Comparison of ENCODE assay signal across 21 cellular contexts in the genomic region with DNA sequence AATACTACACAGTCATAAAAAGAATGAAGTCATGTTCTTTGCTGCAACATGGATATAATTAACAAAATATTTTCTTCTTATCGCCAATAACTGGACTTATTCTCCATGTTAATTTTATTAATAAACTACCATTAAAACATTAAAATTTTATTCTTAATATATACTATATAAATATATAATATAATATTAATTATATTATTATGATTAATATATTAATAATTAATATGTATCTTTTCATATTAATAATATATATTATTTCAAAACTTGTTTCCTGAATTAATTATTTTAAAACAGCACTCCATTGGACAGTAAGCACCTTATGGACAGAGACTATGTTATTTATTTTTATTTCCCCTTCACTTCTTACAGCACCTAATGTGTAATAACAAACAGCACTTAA.
DNase-seq lines count a peak whose midpoint lies in the region; ATAC-seq, FAIRE-seq and TF ChIP-seq lines count a peak whose summit lies in the region.
"Had no signal": no experiment of that assay in that cellular context is flagged by ENCODE, and none has a peak within 500 bp of the region (broad histone marks: within the 10 kb centered on the region; RNA-seq: fewer than 3 reads in every experiment).

No MANE protein-coding gene starts in this region.

- H3K36me3 ChIP-seq in small intestine (ENCODE audit: control insufficient read depth in 2 of 2, insufficient read depth in 2 of 2, low read length in 2 of 2): no peaks in the 10 kb centered on the region
- H3K36me3 ChIP-seq: BLaER1, HAP-1 had no signal

- no peaks in the 10 kb centered on the region for H3K36me3 Mint-ChIP-seq in WTC11
- H3K36me3 Mint-ChIP-seq: CD4-positive, CD25-positive, alpha-beta regulatory T cell; CD8-positive, alpha-beta T cell had no signal

- no peak overlapping the region for H3K4me3 Mint-ChIP-seq in WTC11
- H3K4me3 Mint-ChIP-seq: B cell; CD4-positive, CD25-positive, alpha-beta regulatory T cell; CD8-positive, alpha-beta T cell; HFFc6 had no signal

- 92 to 98% (median 94%) methylated on average over 1 of the region's 1 CpG for WGBS in small intestine, 3 donors

- no peak for TF ChIP-seq CTCF in WTC11 (IDR thresholded peaks at IDR 0.05)

- DNase-seq in WTC11 (ENCODE audit: low spot score) (no peak), frontal cortex (ENCODE audit: low spot score in 2 of 2) (no peak), small intestine (no peak), cerebellar nuclear complex (lab: John Stamatoyannopoulos, UW) (no peak), GM12891 (ENCODE audit: insufficient read length, low spot score) (no peak), epidermal melanocyte (ENCODE audit: insufficient read length, low spot score) (no peak)
- DNase-seq: 8988T; Caco-2; CD4-positive, CD25-positive, alpha-beta regulatory T cell; CD8-positive, alpha-beta T cell; DMS153; DND-41; GDM1; GOT3; HFFc6 had no signal

- no peak for ATAC-seq in WTC11
- ATAC-seq: CD8-positive, alpha-beta T cell; GM12878 had no signal

- no peaks in the 10 kb centered on the region for H3K27me3 Mint-ChIP-seq in WTC11 (ENCODE audit: low read depth)

- no peaks in the 10 kb centered on the region for H3K27me3 ChIP-seq in small intestine (ENCODE audit: control insufficient read depth in 2 of 2, insufficient read depth in 2 of 2, low read length in 2 of 2)
- H3K27me3 ChIP-seq: BLaER1 had no signal

- POLR2A ChIA-PET in WTC11 (lab: Charles Lee): no interaction called here

- H3K9me3 ChIP-seq in small intestine (ENCODE audit: control insufficient read depth, low read depth): no peaks in the 10 kb centered on the region
- H3K9me3 ChIP-seq: BLaER1, Caco-2, HAP-1 had no signal

- H3K4me1 Mint-ChIP-seq in WTC11: no peaks in the 10 kb centered on the region
- H3K4me1 Mint-ChIP-seq: B cell; CD4-positive, CD25-positive, alpha-beta regulatory T cell had no signal

- no peak for TF ChIP-seq POLR2A in GM12891 (IDR thresholded peaks at IDR 0.05; ENCODE audit: low read depth, low read length)

- H3K27ac ChIP-seq in small intestine (ENCODE audit: low read depth in 1 of 2, low read length in 1 of 2): no peak overlapping the region
- H3K27ac ChIP-seq: BLaER1, C4-2B had no signal

- CTCF ChIA-PET in WTC11 (lab: Charles Lee): interaction anchor here (0.6 kb wide), 1 partner anchor 184 kb away, joined by 3 read pairs; no protein-coding TSS in a partner anchor

- H3K4me3 ChIP-seq in small intestine (ENCODE audit: low read depth in 1 of 2, low read length in 2 of 2): no peak overlapping the region
- H3K4me3 ChIP-seq: BLaER1, GM12878, HAP-1 had no signal

- H3K9me3 Mint-ChIP-seq in WTC11: no peaks in the 10 kb centered on the region
- H3K9me3 Mint-ChIP-seq: CD4-positive, CD25-positive, alpha-beta regulatory T cell; CD8-positive, alpha-beta T cell; HFFc6 had no signal

- H3K27ac Mint-ChIP-seq in WTC11: no peak overlapping the region
- H3K27ac Mint-ChIP-seq: B cell; CD4-positive, CD25-positive, alpha-beta regulatory T cell; CD8-positive, alpha-beta T cell; HFFc6 had no signal

- no peaks in the 10 kb centered on the region for H3K4me1 ChIP-seq in small intestine (ENCODE audit: control insufficient read depth in 2 of 2, insufficient read depth in 1 of 2, low read depth in 1 of 2, low read length in 1 of 2)
- H3K4me1 ChIP-seq: BLaER1, Caco-2 had no signal

- FAIRE-seq in G401.6 (lab: Jason Lieb, UNC) (peak; percentile 98), frontal cortex (lab: Jason Lieb, UNC) (peak; percentile 52), small intestine (lab: Jason Lieb, UNC) (peak; percentile 97), GM12891 (lab: Jason Lieb, UNC) (no peak)
- FAIRE-seq: GM12878 had no signal

TF ChIP-seq in WTC11, 78 proteins besides CTCF, POLR2A, EP300 and RAD21:
- TF ChIP-seq CREB1 (CRISPR knock-in tag; IDR thresholded peaks at IDR 0.05) (no peak), SOX15 (CRISPR knock-in tag; IDR thresholded peaks at IDR 0.05) (no peak), ZNF416 (CRISPR knock-in tag; IDR thresholded peaks at IDR 0.05) (no peak), NR2C2 (CRISPR knock-in tag; IDR thresholded peaks at IDR 0.05) (no peak), HMGA2 (CRISPR knock-in tag; IDR thresholded peaks at IDR 0.05) (peak; percentile 91; the same call in 1 of the 2 replicates), ZBTB21 (CRISPR knock-in tag; IDR thresholded peaks at IDR 0.05; ENCODE audit: borderline replicate concordance) (no peak)
- TF ChIP-seq, protein P1, sequence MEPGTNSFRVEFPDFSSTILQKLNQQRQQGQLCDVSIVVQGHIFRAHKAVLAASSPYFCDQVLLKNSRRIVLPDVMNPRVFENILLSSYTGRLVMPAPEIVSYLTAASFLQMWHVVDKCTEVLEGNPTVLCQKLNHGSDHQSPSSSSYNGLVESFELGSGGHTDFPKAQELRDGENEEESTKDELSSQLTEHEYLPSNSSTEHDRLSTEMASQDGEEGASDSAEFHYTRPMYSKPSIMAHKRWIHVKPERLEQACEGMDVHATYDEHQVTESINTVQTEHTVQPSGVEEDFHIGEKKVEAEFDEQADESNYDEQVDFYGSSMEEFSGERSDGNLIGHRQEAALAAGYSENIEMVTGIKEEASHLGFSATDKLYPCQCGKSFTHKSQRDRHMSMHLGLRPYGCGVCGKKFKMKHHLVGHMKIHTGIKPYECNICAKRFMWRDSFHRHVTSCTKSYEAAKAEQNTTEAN (CRISPR knock-in tag; IDR thresholded peaks at IDR 0.05): no peak

TF ChIP-seq in GM12891, 5 proteins besides CTCF, POLR2A, EP300 and RAD21:
- TF ChIP-seq PAX5 (IDR thresholded peaks at IDR 0.05; ENCODE audit: insufficient read depth, low read length, severe bottlenecking): no peak
- no peak for TF ChIP-seq POLR2AphosphoS5 (IDR thresholded peaks at IDR 0.05; ENCODE audit: low read depth, low read length)
- TF ChIP-seq POU2F2 (IDR thresholded peaks at IDR 0.05; ENCODE audit: low read depth, low read length): no peak
- TF ChIP-seq TAF1 (IDR thresholded peaks at IDR 0.05; ENCODE audit: low read depth, low read length): no peak
- TF ChIP-seq SPI1 (IDR thresholded peaks at IDR 0.05; ENCODE audit: low read depth, low read length): no peak
TF ChIP-seq in GM12891: peak in this region for 0.
